9 cellular contexts compared by ENCODE assay signal in the genomic region with DNA sequence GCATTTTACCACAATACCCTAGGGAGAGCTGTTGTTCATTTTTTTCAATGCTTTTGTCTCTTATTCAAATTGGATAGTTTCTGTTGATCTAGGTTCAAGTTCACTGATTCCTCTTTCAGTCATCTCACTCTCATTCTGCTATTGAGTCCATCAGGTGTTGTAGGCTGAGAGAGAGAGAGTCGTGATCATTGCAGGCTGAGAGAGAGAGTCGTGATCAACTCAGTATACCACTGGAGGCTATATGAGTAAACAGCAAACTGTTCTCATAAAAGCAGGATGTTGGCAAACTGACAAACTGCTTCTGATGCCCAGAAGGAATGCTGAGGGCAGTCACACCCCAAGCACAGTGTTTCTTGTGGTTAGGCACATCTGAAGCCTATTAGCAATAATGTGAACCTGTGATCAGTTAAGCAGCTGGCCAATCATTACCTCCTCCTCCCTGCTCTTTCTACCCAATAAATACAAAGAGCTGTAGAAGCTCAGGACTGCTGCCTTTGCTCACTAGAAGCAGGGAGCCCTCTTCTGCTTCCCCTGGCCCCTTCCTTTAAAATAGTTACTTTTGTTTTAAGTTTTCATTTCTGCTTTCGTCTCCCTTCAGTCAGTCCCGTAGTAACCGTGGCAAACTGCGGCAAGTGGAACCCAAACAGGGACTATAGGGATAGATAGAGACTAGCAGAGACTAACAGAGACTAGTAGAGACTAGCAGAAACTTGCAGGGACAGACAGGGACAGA.
DNase-seq lines count a peak whose midpoint lies in the region; ATAC-seq, FAIRE-seq and TF ChIP-seq lines count a peak whose summit lies in the region.
"Had no signal": no experiment of that assay in that cellular context is flagged by ENCODE, and none has a peak within 500 bp of the region (broad histone marks: within the 10 kb centered on the region; RNA-seq: fewer than 3 reads in every experiment).

No MANE protein-coding gene starts in this region.

- no peaks in the 10 kb centered on the region for H3K27me3 ChIP-seq in GM06990 (replicated peaks; ENCODE audit: control insufficient read depth, insufficient read depth, low read length)
- H3K27me3 ChIP-seq in mammary epithelial cell (ENCODE audit: insufficient read depth, low read length), result peaks cover 2% of the 10 kb centered on the region
- H3K27me3 ChIP-seq in smooth muscle cell (ENCODE audit: low read depth), result no peaks in the 10 kb centered on the region
- no peaks in the 10 kb centered on the region for H3K27me3 ChIP-seq in small intestine (ENCODE audit: control insufficient read depth in 2 of 2, insufficient read depth in 2 of 2, low read length in 2 of 2)

- dilution Hi-C loops in mammary epithelial cell (cut with HindIII; ENCODE audit: low sequenced_read_pairs), result no loop called here

- H3K4me2 ChIP-seq in mammary epithelial cell (ENCODE audit: insufficient read depth, low read depth, low read length), result peak overlapping the region; percentile 23
- no peak overlapping the region for H3K4me2 ChIP-seq in smooth muscle cell

- TF ChIP-seq CTCF in GM06990 (IDR thresholded peaks at IDR 0.05; ENCODE audit: insufficient read depth, low read length, poor library complexity, severe bottlenecking), result no peak
- no peak for TF ChIP-seq CTCF in mammary epithelial cell (conservative IDR thresholded peaks at IDR 0.05 in 1 of 2, IDR thresholded peaks at IDR 0.05 in 1 of 2; ENCODE audit: extremely low read depth in 1 of 2, insufficient read depth in 1 of 2, low read depth in 1 of 2, low read length in 2 of 2)
- no peak for TF ChIP-seq CTCF in smooth muscle cell (IDR thresholded peaks at IDR 0.05; ENCODE audit: borderline replicate concordance, insufficient read depth, poor library complexity, severe bottlenecking)

- H3K4me1 ChIP-seq in mammary epithelial cell (ENCODE audit: insufficient read depth, low read length), result peaks cover 5% of the 10 kb centered on the region
- no peaks in the 10 kb centered on the region for H3K4me1 ChIP-seq in smooth muscle cell (ENCODE audit: low read depth)
- no peaks in the 10 kb centered on the region for H3K4me1 ChIP-seq in small intestine (ENCODE audit: control insufficient read depth in 2 of 2, insufficient read depth in 1 of 2, low read depth in 1 of 2, low read length in 1 of 2)

- H3K4me3 ChIP-seq in GM06990 (replicated peaks; ENCODE audit: low read depth, low read length) (peak overlapping the region; percentile 51), mammary epithelial cell (replicated peaks in 1 of 3; ENCODE audit: insufficient read depth in 1 of 3, low read depth in 2 of 3, low read length in 3 of 3) (no peak overlapping the region), smooth muscle cell (no peak overlapping the region), small intestine (ENCODE audit: low read depth in 1 of 2, low read length in 2 of 2) (no peak overlapping the region)

- H3K36me3 ChIP-seq in GM06990 (ENCODE audit: control insufficient read depth, insufficient read depth, low read length), result no peaks in the 10 kb centered on the region
- no peaks in the 10 kb centered on the region for H3K36me3 ChIP-seq in mammary epithelial cell (ENCODE audit: insufficient read depth, low read length)
- no peaks in the 10 kb centered on the region for H3K36me3 ChIP-seq in smooth muscle cell (ENCODE audit: low read depth)
- H3K36me3 ChIP-seq in small intestine (ENCODE audit: control insufficient read depth in 2 of 2, insufficient read depth in 2 of 2, low read length in 2 of 2), result no peaks in the 10 kb centered on the region

- intact Hi-C loops in mammary epithelial cell (cut with micrococcal nuclease), result no loop called here

- H4K20me1 ChIP-seq in mammary epithelial cell (ENCODE audit: insufficient read depth, low read length) (no peaks in the 10 kb centered on the region), smooth muscle cell (ENCODE audit: low read depth) (no peaks in the 10 kb centered on the region)

- 68% methylated on average over 6 of the region's 6 CpGs for WGBS in mammary epithelial cell (ENCODE audit: low coverage, missing lambda C conversion rate)
- WGBS in smooth muscle cell (ENCODE audit: low lambda C conversion rate), result 81% methylated on average over 6 of the region's 6 CpGs
- WGBS in small intestine, 3 donors, result 82 to 86% (median 83%) methylated on average over 6 of the region's 6 CpGs

- in situ Hi-C loops in mammary epithelial cell (cut with MboI; ENCODE audit: low sequenced_read_pairs in 2 of 2), result no loop called here

- H3K9ac ChIP-seq in mammary epithelial cell (ENCODE audit: insufficient read depth, low read length) (no peak overlapping the region), smooth muscle cell (ENCODE audit: low read depth) (no peak overlapping the region)

- H3K27ac ChIP-seq in mammary epithelial cell (ENCODE audit: insufficient read depth, low read depth, low read length), result no peak overlapping the region
- no peak overlapping the region for H3K27ac ChIP-seq in smooth muscle cell (ENCODE audit: low read depth)
- no peak overlapping the region for H3K27ac ChIP-seq in small intestine (ENCODE audit: low read depth in 1 of 2, low read length in 1 of 2)

- ATAC-seq in GM21526 (IDR thresholded peaks at IDR 0.05; ENCODE audit: low FRiP score, unreplicated experiment), result peak; percentile 94
- peak; percentile 79 for ATAC-seq in HG03571 (IDR thresholded peaks at IDR 0.05; ENCODE audit: unreplicated experiment)

- CTCF ChIA-PET in mammary epithelial cell (lab: Charles Lee; ENCODE audit: low non-redundant PET), result no interaction called here

- no TSS peak for BruUV-seq in mammary epithelial cell (replicated peaks; lab: Mats Ljungman, UMichigan)

- DNase-seq in GM06990 (ENCODE audit: extremely low read depth, insufficient read length) (peak; percentile 2), mammary epithelial cell (peak; percentile 76), smooth muscle cell (lab: John Stamatoyannopoulos, UW; ENCODE audit: unreplicated experiment) (no peak), small intestine (no peak), Kasumi-1 (lab: John Stamatoyannopoulos, UW) (no peak)
- no peak for DNase-seq in activated CD4-positive, alpha-beta T cell treated with anti-CD3 and anti-CD28 coated beads for 1 hour
- DNase-seq: kidney glomerular epithelial cell had no signal

- no peaks in the 10 kb centered on the region for H3F3A ChIP-seq in smooth muscle cell (ENCODE audit: low read depth)

- H3K9me3 ChIP-seq in mammary epithelial cell (replicated peaks; ENCODE audit: insufficient read depth, low read length) (peaks cover 2% of the 10 kb centered on the region), smooth muscle cell (replicated peaks; ENCODE audit: low read depth) (no peaks in the 10 kb centered on the region), small intestine (ENCODE audit: control insufficient read depth, low read depth) (no peaks in the 10 kb centered on the region)

- H2AFZ ChIP-seq in mammary epithelial cell (ENCODE audit: low read depth, low read length), result no peak overlapping the region
- no peak overlapping the region for H2AFZ ChIP-seq in smooth muscle cell (ENCODE audit: low read depth)

- no peaks in the 10 kb centered on the region for H3K79me2 ChIP-seq in mammary epithelial cell (ENCODE audit: insufficient read depth, low read length)
- no peaks in the 10 kb centered on the region for H3K79me2 ChIP-seq in smooth muscle cell (ENCODE audit: low read depth)

- no peak for FAIRE-seq in small intestine (lab: Jason Lieb, UNC)

Comparison
In these comparisons a context has a peak if more than half of its experiments do, and no peak if none do; other contexts are left out.
1. DNase-seq: peak in GM06990 (single experiment) and mammary epithelial cell (single experiment); none in smooth muscle cell (single experiment), small intestine (single experiment), Kasumi-1 (0 of 2) and activated CD4-positive, alpha-beta T cell treated with anti-CD3 and anti-CD28 coated beads for 1 hour (single experiment).